Comparison of ENCODE assay signal across 1 cellular context in genomic region chr17:80036715-80037477, GRCh38.
TF ChIP-seq lines count a peak whose summit lies in the region.

No MANE protein-coding gene starts in this region.

TF ChIP-seq in HepG2, 621 proteins besides CTCF, POLR2A, EP300 and RAD21 (continues in another document):
- peak; percentile 41 for TF ChIP-seq RXRA (CRISPR knock-in tag; IDR thresholded peaks at IDR 0.05)
- no peak for TF ChIP-seq REXO4 (CRISPR knock-in tag; IDR thresholded peaks at IDR 0.05; ENCODE audit: borderline replicate concordance)
- no peak for TF ChIP-seq WIZ (CRISPR knock-in tag; IDR thresholded peaks at IDR 0.05)
- TF ChIP-seq CEBPB (IDR thresholded peaks at IDR 0.05; ENCODE audit: borderline replicate concordance, low read depth, low read length): no peak
- TF ChIP-seq RFX5 (IDR thresholded peaks at IDR 0.05; ENCODE audit: low read depth, low read length): 0 out of 2 replicates have a peak, but pooled peaks have one; percentile 16
- 0 out of 2 replicates have a peak, but pooled peaks have one; percentile 9 for TF ChIP-seq CAMTA2 (CRISPR knock-in tag; IDR thresholded peaks at IDR 0.05; ENCODE audit: borderline replicate concordance)
- TF ChIP-seq, protein P1, sequence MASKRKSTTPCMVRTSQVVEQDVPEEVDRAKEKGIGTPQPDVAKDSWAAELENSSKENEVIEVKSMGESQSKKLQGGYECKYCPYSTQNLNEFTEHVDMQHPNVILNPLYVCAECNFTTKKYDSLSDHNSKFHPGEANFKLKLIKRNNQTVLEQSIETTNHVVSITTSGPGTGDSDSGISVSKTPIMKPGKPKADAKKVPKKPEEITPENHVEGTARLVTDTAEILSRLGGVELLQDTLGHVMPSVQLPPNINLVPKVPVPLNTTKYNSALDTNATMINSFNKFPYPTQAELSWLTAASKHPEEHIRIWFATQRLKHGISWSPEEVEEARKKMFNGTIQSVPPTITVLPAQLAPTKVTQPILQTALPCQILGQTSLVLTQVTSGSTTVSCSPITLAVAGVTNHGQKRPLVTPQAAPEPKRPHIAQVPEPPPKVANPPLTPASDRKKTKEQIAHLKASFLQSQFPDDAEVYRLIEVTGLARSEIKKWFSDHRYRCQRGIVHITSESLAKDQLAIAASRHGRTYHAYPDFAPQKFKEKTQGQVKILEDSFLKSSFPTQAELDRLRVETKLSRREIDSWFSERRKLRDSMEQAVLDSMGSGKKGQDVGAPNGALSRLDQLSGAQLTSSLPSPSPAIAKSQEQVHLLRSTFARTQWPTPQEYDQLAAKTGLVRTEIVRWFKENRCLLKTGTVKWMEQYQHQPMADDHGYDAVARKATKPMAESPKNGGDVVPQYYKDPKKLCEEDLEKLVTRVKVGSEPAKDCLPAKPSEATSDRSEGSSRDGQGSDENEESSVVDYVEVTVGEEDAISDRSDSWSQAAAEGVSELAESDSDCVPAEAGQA (IDR thresholded peaks at IDR 0.05; ENCODE audit: low read depth): no peak
- TF ChIP-seq, protein P1 (CRISPR knock-in tag; IDR thresholded peaks at IDR 0.05; ENCODE audit: borderline replicate concordance): no peak; the same call in 1 of the 2 replicates
- TF ChIP-seq, protein P2, sequence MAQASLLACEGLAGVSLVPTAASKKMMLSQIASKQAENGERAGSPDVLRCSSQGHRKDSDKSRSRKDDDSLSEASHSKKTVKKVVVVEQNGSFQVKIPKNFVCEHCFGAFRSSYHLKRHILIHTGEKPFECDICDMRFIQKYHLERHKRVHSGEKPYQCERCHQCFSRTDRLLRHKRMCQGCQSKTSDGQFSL (CRISPR knock-in tag; IDR thresholded peaks at IDR 0.05): peak; percentile 49; the same call in 1 of the 2 replicates
- TF ChIP-seq NR0B2 (CRISPR knock-in tag; IDR thresholded peaks at IDR 0.05): 0 out of 2 replicates have a peak, but pooled peaks have one; percentile 5
- no peak for TF ChIP-seq MAZ (IDR thresholded peaks at IDR 0.05; ENCODE audit: borderline replicate concordance, low read depth, low read length)
- peak; percentile 73; the same call in 1 of the 2 replicates for TF ChIP-seq MAZ (CRISPR knock-in tag; IDR thresholded peaks at IDR 0.05; ENCODE audit: low read depth)
- no peak for TF ChIP-seq CREM (IDR thresholded peaks at IDR 0.05)
- TF ChIP-seq CREM (CRISPR knock-in tag; IDR thresholded peaks at IDR 0.05): no peak
- TF ChIP-seq ZNF12 (CRISPR knock-in tag; IDR thresholded peaks at IDR 0.05): no peak
- no peak; the same call in none of the 2 replicates for TF ChIP-seq KDM5B (CRISPR knock-in tag; IDR thresholded peaks at IDR 0.05; ENCODE audit: borderline replicate concordance)
- TF ChIP-seq ZNF788 (CRISPR knock-in tag; IDR thresholded peaks at IDR 0.05; ENCODE audit: borderline replicate concordance): peak; percentile 85; the same call in 1 of the 2 replicates
- no peak for TF ChIP-seq ONECUT2 (CRISPR knock-in tag; IDR thresholded peaks at IDR 0.05)
- TF ChIP-seq HOXA5 (CRISPR knock-in tag; IDR thresholded peaks at IDR 0.05): peak; percentile 50; the same call in 1 of the 2 replicates
- TF ChIP-seq, protein P3, sequence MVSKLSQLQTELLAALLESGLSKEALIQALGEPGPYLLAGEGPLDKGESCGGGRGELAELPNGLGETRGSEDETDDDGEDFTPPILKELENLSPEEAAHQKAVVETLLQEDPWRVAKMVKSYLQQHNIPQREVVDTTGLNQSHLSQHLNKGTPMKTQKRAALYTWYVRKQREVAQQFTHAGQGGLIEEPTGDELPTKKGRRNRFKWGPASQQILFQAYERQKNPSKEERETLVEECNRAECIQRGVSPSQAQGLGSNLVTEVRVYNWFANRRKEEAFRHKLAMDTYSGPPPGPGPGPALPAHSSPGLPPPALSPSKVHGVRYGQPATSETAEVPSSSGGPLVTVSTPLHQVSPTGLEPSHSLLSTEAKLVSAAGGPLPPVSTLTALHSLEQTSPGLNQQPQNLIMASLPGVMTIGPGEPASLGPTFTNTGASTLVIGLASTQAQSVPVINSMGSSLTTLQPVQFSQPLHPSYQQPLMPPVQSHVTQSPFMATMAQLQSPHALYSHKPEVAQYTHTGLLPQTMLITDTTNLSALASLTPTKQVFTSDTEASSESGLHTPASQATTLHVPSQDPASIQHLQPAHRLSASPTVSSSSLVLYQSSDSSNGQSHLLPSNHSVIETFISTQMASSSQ (IDR thresholded peaks at IDR 0.05; ENCODE audit: low read depth): no peak
- TF ChIP-seq, protein P3 (CRISPR knock-in tag; IDR thresholded peaks at IDR 0.05; ENCODE audit: borderline replicate concordance): 0 out of 2 replicates have a peak, but pooled peaks have one; percentile 12
- 0 out of 2 replicates have a peak, but pooled peaks have one; percentile 39 for TF ChIP-seq HIVEP1 (CRISPR knock-in tag; IDR thresholded peaks at IDR 0.05)
- TF ChIP-seq ZNF225 (CRISPR knock-in tag; IDR thresholded peaks at IDR 0.05): 0 out of 2 replicates have a peak, but pooled peaks have one; percentile 8
- no peak for TF ChIP-seq ZBTB44 (CRISPR knock-in tag; IDR thresholded peaks at IDR 0.05)
- no peak for TF ChIP-seq RORA (CRISPR knock-in tag; IDR thresholded peaks at IDR 0.05)
- 0 out of 2 replicates have a peak, but pooled peaks have one; percentile 51 for TF ChIP-seq THRA (CRISPR knock-in tag; IDR thresholded peaks at IDR 0.05; ENCODE audit: borderline replicate concordance)
- 0 out of 2 replicates have a peak, but pooled peaks have one; percentile 3 for TF ChIP-seq ZBTB14 (CRISPR knock-in tag; IDR thresholded peaks at IDR 0.05)
- TF ChIP-seq, protein P4, sequence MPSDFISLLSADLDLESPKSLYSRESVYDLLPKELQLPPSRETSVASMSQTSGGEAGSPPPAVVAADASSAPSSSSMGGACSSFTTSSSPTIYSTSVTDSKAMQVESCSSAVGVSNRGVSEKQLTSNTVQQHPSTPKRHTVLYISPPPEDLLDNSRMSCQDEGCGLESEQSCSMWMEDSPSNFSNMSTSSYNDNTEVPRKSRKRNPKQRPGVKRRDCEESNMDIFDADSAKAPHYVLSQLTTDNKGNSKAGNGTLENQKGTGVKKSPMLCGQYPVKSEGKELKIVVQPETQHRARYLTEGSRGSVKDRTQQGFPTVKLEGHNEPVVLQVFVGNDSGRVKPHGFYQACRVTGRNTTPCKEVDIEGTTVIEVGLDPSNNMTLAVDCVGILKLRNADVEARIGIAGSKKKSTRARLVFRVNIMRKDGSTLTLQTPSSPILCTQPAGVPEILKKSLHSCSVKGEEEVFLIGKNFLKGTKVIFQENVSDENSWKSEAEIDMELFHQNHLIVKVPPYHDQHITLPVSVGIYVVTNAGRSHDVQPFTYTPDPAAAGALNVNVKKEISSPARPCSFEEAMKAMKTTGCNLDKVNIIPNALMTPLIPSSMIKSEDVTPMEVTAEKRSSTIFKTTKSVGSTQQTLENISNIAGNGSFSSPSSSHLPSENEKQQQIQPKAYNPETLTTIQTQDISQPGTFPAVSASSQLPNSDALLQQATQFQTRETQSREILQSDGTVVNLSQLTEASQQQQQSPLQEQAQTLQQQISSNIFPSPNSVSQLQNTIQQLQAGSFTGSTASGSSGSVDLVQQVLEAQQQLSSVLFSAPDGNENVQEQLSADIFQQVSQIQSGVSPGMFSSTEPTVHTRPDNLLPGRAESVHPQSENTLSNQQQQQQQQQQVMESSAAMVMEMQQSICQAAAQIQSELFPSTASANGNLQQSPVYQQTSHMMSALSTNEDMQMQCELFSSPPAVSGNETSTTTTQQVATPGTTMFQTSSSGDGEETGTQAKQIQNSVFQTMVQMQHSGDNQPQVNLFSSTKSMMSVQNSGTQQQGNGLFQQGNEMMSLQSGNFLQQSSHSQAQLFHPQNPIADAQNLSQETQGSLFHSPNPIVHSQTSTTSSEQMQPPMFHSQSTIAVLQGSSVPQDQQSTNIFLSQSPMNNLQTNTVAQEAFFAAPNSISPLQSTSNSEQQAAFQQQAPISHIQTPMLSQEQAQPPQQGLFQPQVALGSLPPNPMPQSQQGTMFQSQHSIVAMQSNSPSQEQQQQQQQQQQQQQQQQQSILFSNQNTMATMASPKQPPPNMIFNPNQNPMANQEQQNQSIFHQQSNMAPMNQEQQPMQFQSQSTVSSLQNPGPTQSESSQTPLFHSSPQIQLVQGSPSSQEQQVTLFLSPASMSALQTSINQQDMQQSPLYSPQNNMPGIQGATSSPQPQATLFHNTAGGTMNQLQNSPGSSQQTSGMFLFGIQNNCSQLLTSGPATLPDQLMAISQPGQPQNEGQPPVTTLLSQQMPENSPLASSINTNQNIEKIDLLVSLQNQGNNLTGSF (CRISPR knock-in tag; IDR thresholded peaks at IDR 0.05): peak; percentile 10; the same call in 1 of the 2 replicates
- no peak for TF ChIP-seq NR2C2 (CRISPR knock-in tag; IDR thresholded peaks at IDR 0.05; ENCODE audit: borderline replicate concordance)
- TF ChIP-seq ZFP90 (CRISPR knock-in tag; IDR thresholded peaks at IDR 0.05; ENCODE audit: borderline replicate concordance): 0 out of 2 replicates have a peak, but pooled peaks have one; percentile 32
- no peak for TF ChIP-seq ELK4 (CRISPR knock-in tag; IDR thresholded peaks at IDR 0.05; ENCODE audit: borderline replicate concordance)
- TF ChIP-seq SAP130 (CRISPR knock-in tag; IDR thresholded peaks at IDR 0.05; ENCODE audit: low read depth): peak; percentile 59
- no peak for TF ChIP-seq NFIC (IDR thresholded peaks at IDR 0.05; ENCODE audit: low read length)
- 0 out of 2 replicates have a peak, but pooled peaks have one; percentile 47 for TF ChIP-seq ZNF772 (CRISPR knock-in tag; IDR thresholded peaks at IDR 0.05)
- 0 out of 2 replicates have a peak, but pooled peaks have one; percentile 47 for TF ChIP-seq ZBTB7B (CRISPR knock-in tag; IDR thresholded peaks at IDR 0.05)
